ENCODE assay signal across 6 cellular contexts in genomic region chr19:38375748-38376147, GRCh38. TPM values are rescaled to one million over a fixed set of nuclear protein-coding genes. Genes with fewer than 3 reads are reported as not detected.
A peak's percentile ranks its signal among the peaks of the same experiment; 100 is the strongest.
DNase-seq lines count a peak whose midpoint lies in the region; ATAC-seq and TF ChIP-seq lines count a peak whose summit lies in the region.

No MANE protein-coding gene starts in this region.

- H4K8ac ChIP-seq in neuronal stem cell (ENCODE audit: low read depth, low read length): no peak overlapping the region

- peaks cover 0 to 5% (median 0%) of the 10 kb centered on the region in 3 experiments for H3K27me3 ChIP-seq in neuronal stem cell (ENCODE audit: control insufficient read depth in 3 of 3, insufficient read depth in 3 of 3, low read depth in 1 of 3, low read length in 3 of 3)

- H2BK12ac ChIP-seq in neuronal stem cell (ENCODE audit: low read length): no peak overlapping the region

- H3K27ac ChIP-seq in neuronal stem cell (replicated peaks; ENCODE audit: low read length): no peak overlapping the region

- no peak overlapping the region for H3K9ac ChIP-seq in neuronal stem cell (ENCODE audit: low read depth, low read length, poor library complexity)

- H3K79me1 ChIP-seq in neuronal stem cell (ENCODE audit: low read depth, low read length): peaks cover 10% of the 10 kb centered on the region

- H2AK5ac ChIP-seq in neuronal stem cell (ENCODE audit: low read depth, low read length): no peak overlapping the region

- H3K4me1 ChIP-seq in neuronal stem cell (ENCODE audit: control insufficient read depth in 2 of 2, insufficient read depth in 1 of 2, low read depth in 1 of 2, low read length in 2 of 2): peaks cover 8 to 9% of the 10 kb centered on the region in 2 donors

- H3K36me3 ChIP-seq in neuronal stem cell (replicated peaks in 1 of 2; ENCODE audit: control insufficient read depth in 2 of 2, insufficient read depth in 2 of 2, low read length in 2 of 2): peaks cover 14 to 41% of the 10 kb centered on the region in 2 donors

- no CpG with 5 or more reads among the region's 5 CpGs for WGBS in neuronal stem cell (ENCODE audit: extremely low coverage in 2 of 2, insufficient read length in 2 of 2, insufficient replicate concordance in 1 of 2), 2 donors

- H3K18ac ChIP-seq in neuronal stem cell (ENCODE audit: low read length): no peak overlapping the region

- no peak overlapping the region for H2AFZ ChIP-seq in neuronal stem cell (ENCODE audit: low read length)

- no peak overlapping the region for H3K4ac ChIP-seq in neuronal stem cell (ENCODE audit: low read length)

- no peak overlapping the region for H2BK15ac ChIP-seq in neuronal stem cell (ENCODE audit: low read length)

- no peak overlapping the region for H4K91ac ChIP-seq in neuronal stem cell (ENCODE audit: low read depth, low read length, poor library complexity)

- H2BK5ac ChIP-seq in neuronal stem cell (ENCODE audit: low read length): no peak overlapping the region

- no peak overlapping the region for H3K23ac ChIP-seq in neuronal stem cell (ENCODE audit: low read depth, low read length, poor library complexity)

- H3K4me3 ChIP-seq in HFF-Myc (replicated peaks; ENCODE audit: low read depth, low read length): peak overlapping the region; percentile 97
- peak overlapping the region; percentile 90 to 91 for H3K4me3 ChIP-seq in cardiac fibroblast (replicated peaks in 1 of 2; ENCODE audit: low read depth in 2 of 2, low read length in 2 of 2)
- H3K4me3 ChIP-seq in neuronal stem cell (ENCODE audit: low read length in 2 of 2): peak overlapping the region; percentile 76 to 91

- no peak for TF ChIP-seq CTCF in HFF-Myc (IDR thresholded peaks at IDR 0.05; ENCODE audit: low read depth, low read length, missing control alignments)
- no peak for TF ChIP-seq CTCF in cardiac fibroblast (IDR thresholded peaks at IDR 0.05; ENCODE audit: low read depth, low read length)

- peak overlapping the region; percentile 72 for H3K4me2 ChIP-seq in neuronal stem cell (ENCODE audit: insufficient read depth, low read length, poor library complexity, severe bottlenecking)

- ATAC-seq in GM21825 (IDR thresholded peaks at IDR 0.05; ENCODE audit: unreplicated experiment) (no peak), HG03039 (IDR thresholded peaks at IDR 0.05; ENCODE audit: unreplicated experiment) (no peak)

- H3K14ac ChIP-seq in neuronal stem cell (ENCODE audit: low read length): no peak overlapping the region

- no peak overlapping the region for H2BK120ac ChIP-seq in neuronal stem cell (ENCODE audit: low read depth, low read length)

- H3K9me3 ChIP-seq in neuronal stem cell (replicated peaks in 1 of 2; ENCODE audit: control insufficient read depth in 2 of 2, insufficient read depth in 1 of 2, low read depth in 1 of 2, low read length in 2 of 2): no peaks in the 10 kb centered on the region

- DNase-seq in HFF-Myc (ENCODE audit: extremely low read depth, low read depth) (no peak), cardiac fibroblast (ENCODE audit: low read depth in 2 of 2) (peak; percentile 23 to 62), neuronal stem cell (ENCODE audit: low spot score) (no peak), SK-N-DZ (ENCODE audit: low spot score) (no peak)

RNA-seq across cellular contexts. Expression of gene PSMD8, which starts 1.4 kb away (rescaled TPM):
- polyA plus RNA-seq in neuronal stem cell (2013, experiment 1 of 2): 142 TPM
- polyA plus RNA-seq in neuronal stem cell (2013, experiment 2 of 2): 138 TPM
- polyA plus RNA-seq in SK-N-DZ (2014; cell fraction: cytosol; rRNA removed): 321 and 441 TPM in 2 replicates
- polyA plus RNA-seq in SK-N-DZ (2014; cell fraction: nucleus; rRNA removed): 139 and 164 TPM in 2 replicates

RNA-seq across cellular contexts. Expression of gene GGN, which starts 12.1 kb away (rescaled TPM):
- 1.7 TPM for polyA plus RNA-seq in neuronal stem cell (2013, experiment 1 of 2)
- polyA plus RNA-seq in neuronal stem cell (2013, experiment 2 of 2): 1.7 TPM
- polyA plus RNA-seq in SK-N-DZ (2014; cell fraction: cytosol; rRNA removed): not detected in 2 replicates
- polyA plus RNA-seq in SK-N-DZ (2014; cell fraction: nucleus; rRNA removed): not detected in 2 replicates

RNA-seq across cellular contexts. Expression of gene SPRED3, which starts 12.7 kb away (rescaled TPM):
- 10.3 TPM for polyA plus RNA-seq in neuronal stem cell (2013, experiment 1 of 2)
- polyA plus RNA-seq in neuronal stem cell (2013, experiment 2 of 2): 10.5 TPM
- 0.08 and 0.10 TPM in 2 replicates for polyA plus RNA-seq in SK-N-DZ (2014; cell fraction: cytosol; rRNA removed)
- 0.02 and 3.2 TPM in 2 replicates for polyA plus RNA-seq in SK-N-DZ (2014; cell fraction: nucleus; rRNA removed)

RNA-seq across cellular contexts. Expression of gene FAM98C, which starts 27.1 kb away (rescaled TPM):
- 5.4 TPM for polyA plus RNA-seq in neuronal stem cell (2013, experiment 1 of 2)
- 5.3 TPM for polyA plus RNA-seq in neuronal stem cell (2013, experiment 2 of 2)
- polyA plus RNA-seq in SK-N-DZ (2014; cell fraction: cytosol; rRNA removed): 7.1 and 13.8 TPM in 2 replicates
- 27.4 and 41.2 TPM in 2 replicates for polyA plus RNA-seq in SK-N-DZ (2014; cell fraction: nucleus; rRNA removed)

RNA-seq across cellular contexts. Expression of gene CATSPERG, which starts 40.1 kb away (rescaled TPM):
- 3.1 TPM for polyA plus RNA-seq in neuronal stem cell (2013, experiment 1 of 2)
- 3.7 TPM for polyA plus RNA-seq in neuronal stem cell (2013, experiment 2 of 2)
- polyA plus RNA-seq in SK-N-DZ (2014; cell fraction: cytosol; rRNA removed): 0.85 and 3.7 TPM in 2 replicates
- 2.0 and 5.3 TPM in 2 replicates for polyA plus RNA-seq in SK-N-DZ (2014; cell fraction: nucleus; rRNA removed)

Comparison
In these comparisons a context has a peak if more than half of its experiments do, and no peak if none do; other contexts are left out.
1. DNase-seq: peak in cardiac fibroblast (2 of 2); none in HFF-Myc (single experiment), neuronal stem cell (single experiment) and SK-N-DZ (single experiment).
2. Peak in every context shown above with its lines, with median percentiles within 50 percentile points of each other: H3K4me3 ChIP-seq.